Comparison of ENCODE assay signal across 8 cellular contexts in genomic region chr18:24118750-24119577, GRCh38. TPM values are rescaled to one million over a fixed set of nuclear protein-coding genes. Genes with fewer than 3 reads are reported as not detected.
A peak's percentile ranks its signal among the peaks of the same experiment; 100 is the strongest.
DNase-seq lines count a peak whose midpoint lies in the region; ATAC-seq and TF ChIP-seq lines count a peak whose summit lies in the region.

No MANE protein-coding gene starts in this region.

- peaks cover 0 to 8% (median 0%) of the 10 kb centered on the region in 12 donors for H3K4me1 ChIP-seq in heart left ventricle

- H3K4me3 ChIP-seq in SU-DHL-6 (ENCODE audit: insufficient read depth, low read length, poor library complexity, severe bottlenecking) (no peak overlapping the region), heart left ventricle (no peak overlapping the region), retinal pigment epithelial cell (ENCODE audit: low read length) (no peak overlapping the region)

- no peaks in the 10 kb centered on the region for H3F3A ChIP-seq in SU-DHL-6 (ENCODE audit: insufficient read depth)

- H4K20me1 ChIP-seq in SU-DHL-6 (ENCODE audit: low read depth, low read length), result no peaks in the 10 kb centered on the region

- no peak overlapping the region for H3K27ac ChIP-seq in SU-DHL-6 (ENCODE audit: low read depth, low read length)
- no peak overlapping the region for H3K27ac ChIP-seq in heart left ventricle

- H3K9ac ChIP-seq in SU-DHL-6 (ENCODE audit: low read length), result no peak overlapping the region

- H3K27ac Mint-ChIP-seq in activated naive CD8-positive, alpha-beta T cell treated with anti-CD3 and anti-CD28 coated beads for 36 hours, result no peak overlapping the region

- H3K9me3 Mint-ChIP-seq in activated naive CD8-positive, alpha-beta T cell treated with anti-CD3 and anti-CD28 coated beads for 36 hours, result no peaks in the 10 kb centered on the region

- H3K9me2 ChIP-seq in SU-DHL-6 (replicated peaks; ENCODE audit: insufficient read depth, low read length), result no peaks in the 10 kb centered on the region

- H3K79me2 ChIP-seq in SU-DHL-6 (ENCODE audit: insufficient read depth, low read length), result no peaks in the 10 kb centered on the region

- no peaks in the 10 kb centered on the region for H3K27me3 Mint-ChIP-seq in activated naive CD8-positive, alpha-beta T cell treated with anti-CD3 and anti-CD28 coated beads for 36 hours

- 49 to 62% (median 58%) methylated on average over 8 of the region's 8 CpGs for WGBS in heart left ventricle, 4 donors

- H3K36me3 ChIP-seq in SU-DHL-6 (ENCODE audit: low read length) (no peaks in the 10 kb centered on the region), heart left ventricle (peaks cover 0 to 31% (median 0%) of the 10 kb centered on the region in 9 donors)

- intact Hi-C loops in heart left ventricle (cut with DNase I), result loop anchor here in 9 of 10 donors (5.0 to 10.0 kb wide), 15 partner anchors 94 to 497 kb away; partner anchors contain the start of gene TTC39C (in 4 of the 9)

- ATAC-seq in heart left ventricle, result peak in 3 of 4 donors; percentile 59 to 75 (median 71)

- no peak overlapping the region for H2AFZ ChIP-seq in SU-DHL-6 (ENCODE audit: low read depth, low read length, severe bottlenecking)

- TF ChIP-seq CTCF in SU-DHL-6 (IDR thresholded peaks at IDR 0.05; ENCODE audit: insufficient read depth, low read length, poor library complexity, severe bottlenecking), result peak; percentile 94
- TF ChIP-seq CTCF in heart left ventricle (IDR thresholded peaks at IDR 0.05), result peak; percentile 85 to 97 (median 94)
- TF ChIP-seq CTCF in retinal pigment epithelial cell (conservative IDR thresholded peaks at IDR 0.05; ENCODE audit: low read depth, low read length), result peak; percentile 75

- peaks cover 23% of the 10 kb centered on the region for H3K4me1 Mint-ChIP-seq in activated naive CD8-positive, alpha-beta T cell treated with anti-CD3 and anti-CD28 coated beads for 36 hours

- H3K9me3 ChIP-seq in SU-DHL-6 (ENCODE audit: insufficient read depth, low read length) (no peaks in the 10 kb centered on the region), heart left ventricle (no peaks in the 10 kb centered on the region)

- H3K27me3 ChIP-seq in SU-DHL-6 (ENCODE audit: low read length), result no peaks in the 10 kb centered on the region
- H3K27me3 ChIP-seq in heart left ventricle, result no peaks in the 10 kb centered on the region

- H3K4me2 ChIP-seq in SU-DHL-6 (ENCODE audit: low read depth, low read length, poor library complexity, severe bottlenecking), result no peak overlapping the region

- peaks cover 27% of the 10 kb centered on the region for H3K36me3 Mint-ChIP-seq in activated naive CD8-positive, alpha-beta T cell treated with anti-CD3 and anti-CD28 coated beads for 36 hours

- no peak overlapping the region for H3K4me3 Mint-ChIP-seq in activated naive CD8-positive, alpha-beta T cell treated with anti-CD3 and anti-CD28 coated beads for 36 hours

- no peak for TF ChIP-seq POLR2A in heart left ventricle (IDR thresholded peaks at IDR 0.05)

- DNase-seq in DMS79 treated with DMSO at 0.1 percent for 48 hours (lab: John Stamatoyannopoulos, UW) (peak; percentile 81), HCEC 1CT (peak; percentile 48), NCI-H1092 treated with DMSO at 0.1 percent for 48 hours (lab: John Stamatoyannopoulos, UW) (peak; percentile 87), heart left ventricle (peak in 4 of 5 donors; percentile 42 to 69 (median 53)), retinal pigment epithelial cell (ENCODE audit: low read depth) (no peak), mesenteric fat pad (ENCODE audit: low spot score) (no peak)
- peak; percentile 65 for DNase-seq in activated naive CD8-positive, alpha-beta T cell treated with anti-CD3 and anti-CD28 coated beads for 36 hours

RNA-seq across cellular contexts. Expression of gene CABYR, which starts 19.9 kb away (rescaled TPM):
- 1 to 10 TPM; 1.6 to 1.9 TPM for total RNA-seq in activated naive CD8-positive, alpha-beta T cell treated with anti-CD3 and anti-CD28 coated beads for 36 hours
- total RNA-seq in heart left ventricle (1 to 10 TPM in 1 of 9 donors, under 1 TPM in 4, not detected in 4; 0.45 to 1.0 (median 0.66) TPM), mesenteric fat pad (3.1 TPM)
- polyA plus RNA-seq in heart left ventricle, result under 1 TPM; 0.10 to 0.61 TPM

Comparison
In these comparisons a context has a peak if more than half of its experiments do, and no peak if none do; other contexts are left out.
1. DNase-seq: peak in DMS79 treated with DMSO at 0.1 percent for 48 hours (single experiment), HCEC 1CT (single experiment), NCI-H1092 treated with DMSO at 0.1 percent for 48 hours (single experiment), activated naive CD8-positive, alpha-beta T cell treated with anti-CD3 and anti-CD28 coated beads for 36 hours (single experiment) and heart left ventricle (4 of 5); none in retinal pigment epithelial cell (single experiment) and mesenteric fat pad (single experiment).
2. Peak in every context shown above with its lines, with median percentiles within 50 percentile points of each other: CTCF ChIP-seq.